ENCODE assay signal across 13 cellular contexts in genomic region chr1:172545349-172546004, GRCh38. TPM values are rescaled to one million over a fixed set of nuclear protein-coding genes. Genes with fewer than 3 reads are reported as not detected.
A peak's percentile ranks its signal among the peaks of the same experiment; 100 is the strongest.
DNase-seq lines count a peak whose midpoint lies in the region; ATAC-seq, FAIRE-seq and TF ChIP-seq lines count a peak whose summit lies in the region.
"Had no signal": no experiment of that assay in that cellular context is flagged by ENCODE, and none has a peak within 500 bp of the region (broad histone marks: within the 10 kb centered on the region; RNA-seq: fewer than 3 reads in every experiment).

No MANE protein-coding gene starts in this region.

- intact Hi-C loops in left colon (cut with DNase I, micrococcal nuclease) = no loop called here

- peak overlapping the region; percentile 69 for H3K27ac ChIP-seq in Karpas-422 (ENCODE audit: low read length)
- H3K27ac ChIP-seq: left lung had no signal

- H2AFZ ChIP-seq in Karpas-422 (ENCODE audit: low read length) = no peak overlapping the region

- no peaks in the 10 kb centered on the region for H4K20me1 ChIP-seq in Karpas-422 (ENCODE audit: insufficient read depth, low read depth, low read length)

- no peaks in the 10 kb centered on the region for H3K27me3 Mint-ChIP-seq in naive thymus-derived CD8-positive, alpha-beta T cell
- H3K27me3 Mint-ChIP-seq: T-cell had no signal

- H3K4me3 Mint-ChIP-seq in naive thymus-derived CD8-positive, alpha-beta T cell = no peak overlapping the region
- H3K4me3 Mint-ChIP-seq: T-cell had no signal

- ATAC-seq in GM19023 (IDR thresholded peaks at IDR 0.05; ENCODE audit: unreplicated experiment) (peak; percentile 80), HG02678 (IDR thresholded peaks at IDR 0.05; ENCODE audit: unreplicated experiment) (peak; percentile 92), left colon (no peak)
- no peak for ATAC-seq in naive thymus-derived CD8-positive, alpha-beta T cell
- ATAC-seq: left lung had no signal

- no peaks in the 10 kb centered on the region for H3K36me3 Mint-ChIP-seq in naive thymus-derived CD8-positive, alpha-beta T cell

- no peaks in the 10 kb centered on the region for H3K9me3 Mint-ChIP-seq in naive thymus-derived CD8-positive, alpha-beta T cell
- H3K9me3 Mint-ChIP-seq: T-cell had no signal

- H3K4me1 Mint-ChIP-seq in naive thymus-derived CD8-positive, alpha-beta T cell = peaks cover 27 to 54% (median 38%) of the 10 kb centered on the region in 4 donors

- H3K27me3 ChIP-seq in Karpas-422 (ENCODE audit: low read length) = no peaks in the 10 kb centered on the region
- H3K27me3 ChIP-seq: BE2C, left lung had no signal

- H3K9me3 ChIP-seq in Karpas-422 (ENCODE audit: low read length) = no peaks in the 10 kb centered on the region
- H3K9me3 ChIP-seq: BE2C, left lung had no signal

- no peak for TF ChIP-seq CTCF in D721Med (IDR thresholded peaks at IDR 0.05; ENCODE audit: insufficient read depth, missing control alignments)

- POLR2A ChIA-PET in naive thymus-derived CD8-positive, alpha-beta T cell (lab: Charles Lee) = no interaction called here

- peak; percentile 63 for FAIRE-seq in D721Med (lab: Jason Lieb, UNC)

- H3K36me3 ChIP-seq in Karpas-422 (ENCODE audit: insufficient read depth, low read length) = no peaks in the 10 kb centered on the region
- H3K36me3 ChIP-seq: BE2C, left lung had no signal

- peak overlapping the region; percentile 44 for H3K9ac ChIP-seq in Karpas-422 (ENCODE audit: low read length)

- no peak for DNase-seq in D721Med (ENCODE audit: insufficient read length, low spot score)
- peak; percentile 73 for DNase-seq in Karpas-422
- no peak for DNase-seq in left colon
- DNase-seq in naive thymus-derived CD8-positive, alpha-beta T cell = no peak
- DNase-seq in stimulated activated CD4-positive, alpha-beta T cell treated with anti-CD3 and anti-CD28 coated beads, Interleukin-4, amount 100 ng/mL, for 24 hours = no peak
- DNase-seq in NCI-H1417 treated with DMSO at 0.1 percent for 48 hours (lab: John Stamatoyannopoulos, UW) = no peak
- DNase-seq: activated T-cell treated with anti-CD3 and anti-CD28 coated beads, Interleukin-2, amount 50 U/mL, for 48 hours; BE2C; central memory CD4-positive, alpha-beta T cell; left lung; T-cell had no signal

- peaks cover 81% of the 10 kb centered on the region for H3K4me1 ChIP-seq in Karpas-422 (ENCODE audit: low read length)

- H3K4me3 ChIP-seq in Karpas-422 (ENCODE audit: low read length) = peak overlapping the region; percentile 28
- H3K4me3 ChIP-seq: left lung had no signal

- H3K9me2 ChIP-seq in Karpas-422 (replicated peaks; ENCODE audit: insufficient read depth, low read length) = no peaks in the 10 kb centered on the region

- H3K79me2 ChIP-seq in Karpas-422 (ENCODE audit: low read length) = peaks cover 100% of the 10 kb centered on the region

- no peak overlapping the region for H3K27ac Mint-ChIP-seq in naive thymus-derived CD8-positive, alpha-beta T cell
- H3K27ac Mint-ChIP-seq: T-cell had no signal

- H3K4me2 ChIP-seq in Karpas-422 (ENCODE audit: low read depth, low read length, poor library complexity, severe bottlenecking) = peak overlapping the region; percentile 67

RNA-seq across cellular contexts. Expression of gene SUCO, which starts 12.5 kb away (rescaled TPM):
- 22.9 and 52.3 TPM in 2 replicates for total RNA-seq in Karpas-422 (2014; rRNA removed; shearing (Covaris generic); ENCODE audit: low replicate concordance)
- 10 to 100 TPM; 24.8 to 26.9 TPM for total RNA-seq in left colon
- 10 to 100 TPM; 56.2 to 63.1 TPM for total RNA-seq in naive thymus-derived CD8-positive, alpha-beta T cell
- 10 to 100 TPM; 10.3 to 14.6 (median 12.4) TPM for polyA plus RNA-seq in naive thymus-derived CD8-positive, alpha-beta T cell

Comparison
In these comparisons a context has a peak if more than half of its experiments do, and no peak if none do; other contexts are left out.
1. ATAC-seq: peak in GM19023 (single experiment) and HG02678 (single experiment); none in left colon (single experiment) and naive thymus-derived CD8-positive, alpha-beta T cell (0 of 2).